Comparison of ENCODE assay signal across 16 cellular contexts in the genomic region with DNA sequence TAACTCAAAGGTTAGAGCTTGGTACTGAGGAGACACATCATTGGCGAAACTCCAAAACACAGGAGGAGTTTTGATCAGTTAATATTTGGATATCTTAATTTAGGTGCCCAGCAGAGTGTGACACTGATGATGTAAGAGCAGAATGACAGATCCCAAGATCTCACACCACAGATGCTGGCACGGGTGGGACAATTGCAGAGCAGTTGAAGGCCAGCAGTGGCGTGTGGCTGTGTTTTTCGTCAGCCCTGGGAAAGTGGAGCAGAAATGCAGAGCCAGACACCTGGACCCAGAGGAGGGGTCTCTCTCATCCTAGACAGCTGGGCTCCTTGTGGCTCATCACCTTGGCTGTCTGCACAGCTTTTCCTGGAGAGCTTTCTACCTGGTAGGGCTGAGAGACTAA. TPM values are rescaled to one million over a fixed set of nuclear protein-coding genes. Genes with fewer than 3 reads are reported as not detected.
A peak's percentile ranks its signal among the peaks of the same experiment; 100 is the strongest.
DNase-seq lines count a peak whose midpoint lies in the region; ATAC-seq, FAIRE-seq and TF ChIP-seq lines count a peak whose summit lies in the region.
"Had no signal": no experiment of that assay in that cellular context is flagged by ENCODE, and none has a peak within 500 bp of the region (broad histone marks: within the 10 kb centered on the region; RNA-seq: fewer than 3 reads in every experiment).

No MANE protein-coding gene starts in this region.

- TF ChIP-seq POLR2A in GM12892 (IDR thresholded peaks at IDR 0.05; ENCODE audit: low read depth, low read length): no peak

- no peaks in the 10 kb centered on the region for H3K9me3 ChIP-seq in left ventricle myocardium inferior (replicated peaks)
- H3K9me3 ChIP-seq: BLaER1 treated with 17β-estradiol and CSF1 and Interleukin-3, amounts not matched to agents 10 nM and 100 nM had no signal

- H3K4me3 ChIP-seq in left ventricle myocardium inferior: no peak overlapping the region
- H3K4me3 ChIP-seq: BLaER1 treated with 17β-estradiol and CSF1 and Interleukin-3, amounts not matched to agents 10 nM and 100 nM had no signal

- intact Hi-C loops in Right ventricle myocardium superior (cut with DNase I) (no loop called here), left ventricle myocardium inferior (cut with micrococcal nuclease) (no loop called here), left cardiac atrium (cut with DNase I) (no loop called here)

- TF ChIP-seq CTCF in left ventricle myocardium inferior (IDR thresholded peaks at IDR 0.05; ENCODE audit: borderline replicate concordance) (no peak), foreskin keratinocyte (conservative IDR thresholded peaks at IDR 0.05) (no peak)

- H3K4me1 ChIP-seq in left ventricle myocardium inferior: peaks cover 14% of the 10 kb centered on the region
- no peaks in the 10 kb centered on the region for H3K4me1 ChIP-seq in foreskin keratinocyte
- H3K4me1 ChIP-seq: BLaER1 treated with 17β-estradiol and CSF1 and Interleukin-3, amounts not matched to agents 10 nM and 100 nM had no signal

- no peak for DNase-seq in Right ventricle myocardium superior
- DNase-seq in left ventricle myocardium inferior: no peak
- no peak for DNase-seq in left cardiac atrium
- peak; percentile 9 for DNase-seq in kidney tubule cell (ENCODE audit: low spot score)
- DNase-seq in foreskin keratinocyte: no peak
- DNase-seq in GM12892 (ENCODE audit: insufficient read length): no peak
- DNase-seq: Calu3; CD8-positive, alpha-beta T cell; DMS79 treated with DMSO at 0.1 percent for 48 hours; GF-D8; H9 had no signal

- FAIRE-seq in GM12892 (lab: Jason Lieb, UNC): no peak
- FAIRE-seq: GM19239, H1, HTR-8/SVneo had no signal

- H3K27me3 ChIP-seq in left ventricle myocardium inferior (ENCODE audit: low read depth) (no peaks in the 10 kb centered on the region), foreskin keratinocyte (no peaks in the 10 kb centered on the region)
- H3K27me3 ChIP-seq: BLaER1 treated with 17β-estradiol and CSF1 and Interleukin-3, amounts not matched to agents 10 nM and 100 nM had no signal

- H3K27ac ChIP-seq in left ventricle myocardium inferior (replicated peaks) (no peak overlapping the region), foreskin keratinocyte (no peak overlapping the region)
- H3K27ac ChIP-seq: BLaER1 treated with 17β-estradiol and CSF1 and Interleukin-3, amounts not matched to agents 10 nM and 100 nM had no signal

- peak; percentile 48 for ATAC-seq in Right ventricle myocardium superior (ENCODE audit: poor library complexity)
- peak; percentile 19 to 47 for ATAC-seq in left cardiac atrium
- no peak for ATAC-seq in foreskin keratinocyte
- ATAC-seq: CD8-positive, alpha-beta T cell had no signal

- H3K36me3 ChIP-seq in left ventricle myocardium inferior: peaks cover 94% of the 10 kb centered on the region

RNA-seq across cellular contexts. Expression of gene CTTN, which starts 59.7 kb away (rescaled TPM):
- total RNA-seq in Right ventricle myocardium superior (156 TPM), left ventricle myocardium inferior (144 TPM), left cardiac atrium (100 to 1,000 TPM in 1 of 2 donors, 10 to 100 TPM in 1; 71.7 to 112 TPM), foreskin keratinocyte (256 and 264 TPM in 2 replicates)
- polyA plus RNA-seq in foreskin keratinocyte: 134 and 144 TPM in 2 replicates
- polyA plus RNA-seq in GM12892 (2012; ENCODE audit: missing spikeins): 23.7 TPM
- total RNA-seq: B cell had no signal
